In the genomic region with DNA sequence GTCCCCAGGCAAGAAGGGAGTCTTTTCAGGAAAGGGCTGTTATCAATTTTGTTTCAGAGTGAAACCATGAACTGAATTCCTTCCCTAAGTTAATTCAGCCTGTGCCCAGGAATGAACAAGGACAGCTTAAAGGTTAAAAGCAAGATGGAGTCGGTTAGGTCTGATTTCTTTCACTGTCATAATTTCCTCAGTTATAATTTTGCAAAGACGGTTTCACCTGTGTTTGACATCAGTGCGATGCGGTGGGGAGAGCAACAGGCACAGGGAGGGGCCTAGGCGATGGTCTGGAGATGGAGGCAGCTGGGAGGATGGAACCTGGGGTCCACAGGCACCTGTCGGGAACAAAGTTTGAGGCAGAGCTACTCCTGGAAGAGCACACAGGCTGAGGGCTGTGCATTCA, we compare ENCODE assay signal across 1 cellular context.
TF ChIP-seq lines count a peak whose summit lies in the region.

No MANE protein-coding gene starts in this region.

TF ChIP-seq in liver, 16 proteins besides CTCF, POLR2A, EP300 and RAD21 (continued from another document):
- TF ChIP-seq, protein P1, sequence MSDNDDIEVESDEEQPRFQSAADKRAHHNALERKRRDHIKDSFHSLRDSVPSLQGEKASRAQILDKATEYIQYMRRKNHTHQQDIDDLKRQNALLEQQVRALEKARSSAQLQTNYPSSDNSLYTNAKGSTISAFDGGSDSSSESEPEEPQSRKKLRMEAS (IDR thresholded peaks at IDR 0.05) = no peak
